8 cellular contexts compared by ENCODE assay signal in the genomic region with DNA sequence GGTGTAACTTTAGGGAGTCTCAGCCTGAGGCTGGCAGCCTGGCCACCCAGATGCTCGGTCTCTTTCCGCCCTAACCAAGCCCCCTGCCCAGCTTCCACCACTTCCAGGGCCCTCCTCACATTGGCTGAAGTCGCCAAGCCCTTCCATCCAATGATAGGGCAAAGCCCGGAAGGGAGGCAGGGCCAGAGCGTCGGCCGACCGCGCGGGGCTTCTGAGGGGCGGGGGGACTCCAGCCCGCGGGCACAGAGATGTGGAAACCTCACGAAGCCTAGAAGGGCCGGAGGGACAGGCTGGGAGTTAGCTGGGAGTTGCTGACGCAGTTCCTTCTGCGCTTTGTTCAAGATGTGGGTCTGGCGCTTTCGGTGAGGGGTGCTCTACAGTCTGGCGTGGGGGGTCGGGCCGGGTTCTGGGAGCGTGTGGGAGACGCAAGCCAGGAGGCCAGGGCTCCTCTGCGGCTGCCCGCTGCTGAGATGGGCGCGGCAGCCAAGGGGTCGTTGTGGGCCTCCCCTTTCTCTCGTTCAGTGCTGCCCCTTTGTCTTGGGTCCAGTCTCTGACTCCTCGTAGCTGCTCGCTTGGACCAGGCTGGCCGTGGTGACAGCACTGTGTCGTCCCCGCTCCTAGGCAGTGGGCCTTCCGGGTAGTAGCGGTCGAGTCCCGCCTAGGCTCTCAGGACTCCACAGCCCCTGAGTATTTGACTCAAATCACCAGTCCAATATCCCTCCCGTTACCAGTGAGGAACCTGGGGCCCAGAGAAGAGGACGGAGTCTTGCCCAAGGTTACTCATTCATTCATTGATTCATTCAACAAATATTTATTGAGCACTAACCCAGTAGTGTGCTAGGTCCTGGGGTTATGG. TPM values are rescaled to one million over a fixed set of nuclear protein-coding genes. Genes with fewer than 3 reads are reported as not detected.
DNase-seq lines count a peak whose midpoint lies in the region; ATAC-seq and TF ChIP-seq lines count a peak whose summit lies in the region.

A gene (plus strand): TSS at position 319 of the 856 bp plus-strand sequence. CDS start 9,230 bp downstream, outside the sequence.

- peak; percentile 58 for ATAC-seq in esophagus mucosa

- H3K79me2 ChIP-seq in ACC112 (ENCODE audit: control insufficient read depth, insufficient read depth, low read length, unreplicated experiment) (no peaks in the 10 kb centered on the region), SK-N-SH (ENCODE audit: insufficient read depth) (no peaks in the 10 kb centered on the region)

- H3K4me2 ChIP-seq in SK-N-SH, result peak within 1 kb of the TSS; percentile 88

- H3F3A ChIP-seq in SK-N-SH (replicated peaks; ENCODE audit: insufficient read depth), result no peaks in the 10 kb centered on the region

- H3K27ac ChIP-seq in ACC112 (ENCODE audit: low read depth, low read length) (peak within 1 kb of the TSS; percentile 66), SK-N-SH (ENCODE audit: low read depth in 2 of 2, low read length in 1 of 2) (peak within 1 kb of the TSS; percentile 14 to 84; a peak in 2 of 4 replicates)

- CTCF ChIA-PET in SK-N-SH (lab: Yijun Ruan, JAX), result interaction anchor here (1.0 kb wide), 1 partner anchor 75 kb away, joined by 3 read pairs; no protein-coding TSS in a partner anchor

- H3K27me3 ChIP-seq in ACC112 (ENCODE audit: insufficient read depth, low read length), result no peaks in the 10 kb centered on the region
- H3K27me3 ChIP-seq in SK-N-SH (ENCODE audit: insufficient read depth), result no peaks in the 10 kb centered on the region

- H3K36me3 ChIP-seq in ACC112 (ENCODE audit: insufficient read depth, low read length), result peaks cover 28% of the 10 kb centered on the region
- H3K36me3 ChIP-seq in SK-N-SH (replicated peaks in 1 of 2; ENCODE audit: control insufficient read depth in 1 of 2, insufficient read depth in 2 of 2, low read length in 1 of 2), result peaks cover 5 to 10% of the 10 kb centered on the region in 2 experiments

- TF ChIP-seq EP300 in SK-N-SH (IDR thresholded peaks at IDR 0.05; ENCODE audit: borderline replicate concordance in 1 of 2, low read depth in 1 of 2, low read length in 1 of 2), result no peak

- H4K20me1 ChIP-seq in SK-N-SH (ENCODE audit: insufficient read depth), result no peaks in the 10 kb centered on the region

- peak within 1 kb of the TSS; percentile 97 for H2AFZ ChIP-seq in ACC112 (ENCODE audit: low read length, unreplicated experiment)
- H2AFZ ChIP-seq in SK-N-SH (ENCODE audit: low read depth), result peak within 1 kb of the TSS; percentile 57

- H3K4me1 ChIP-seq in ACC112 (ENCODE audit: control insufficient read depth, insufficient read depth, low read length, unreplicated experiment) (no peaks in the 10 kb centered on the region), SK-N-SH (ENCODE audit: control insufficient read depth in 1 of 2, insufficient read depth in 2 of 2, low read depth in 1 of 2, low read length in 1 of 2) (peaks cover 0 to 11% of the 10 kb centered on the region in 2 experiments; a peak in 2 of 4 replicates)

- DNase-seq in GM13976 (ENCODE audit: low spot score), result peak; percentile 67
- peak; percentile 96 for DNase-seq in HuH-7 (ENCODE audit: low spot score)
- peak; percentile 95 for DNase-seq in SK-N-SH
- DNase-seq in mesenteric fat pad (ENCODE audit: low spot score), result peak; percentile 90
- DNase-seq in superior temporal gyrus (ENCODE audit: extremely low spot score), result peak; percentile 70
- no peak for DNase-seq in DMS114 treated with DMSO at 0.1 percent for 48 hours (lab: John Stamatoyannopoulos, UW; ENCODE audit: unreplicated experiment)

- POLR2A ChIA-PET in SK-N-SH (lab: Yijun Ruan, JAX), result interaction anchor here (0.7 to 2.3 kb wide), 9 partner anchors 14 to 247 kb away, joined by 3 to 14 read pairs (median 8); a partner anchor contains a TSS

- no peaks in the 10 kb centered on the region for H3K9me2 ChIP-seq in SK-N-SH

- no peak for TF ChIP-seq RAD21 in SK-N-SH (IDR thresholded peaks at IDR 0.05; ENCODE audit: low read length)

- TF ChIP-seq CTCF in GM13976 (IDR thresholded peaks at IDR 0.05; ENCODE audit: borderline replicate concordance, control extremely low read depth, extremely low read depth, insufficient read depth, missing control alignments) (no peak), SK-N-SH (IDR thresholded peaks at IDR 0.05) (no peak)

- in situ Hi-C loops in GM13976 (cut with MboI; ENCODE audit: low sequenced_read_pairs, unreplicated experiment), result no loop called here

- H3K9me3 ChIP-seq in SK-N-SH, result no peaks in the 10 kb centered on the region

- H3K9ac ChIP-seq in SK-N-SH, result peak within 1 kb of the TSS; percentile 80

- 4% methylated on average over 25 of the region's 41 CpGs for WGBS in SK-N-SH (ENCODE audit: low lambda C conversion rate)

- H3K4me3 ChIP-seq in ACC112 (ENCODE audit: low read depth, low read length), result peak within 1 kb of the TSS; percentile 85
- peak within 1 kb of the TSS; percentile 65 to 77 for H3K4me3 ChIP-seq in SK-N-SH (ENCODE audit: low read depth in 2 of 2, low read length in 1 of 2)

TF ChIP-seq in SK-N-SH, 30 proteins besides CTCF, POLR2A, EP300 and RAD21 (continues in another document):
- TF ChIP-seq RXRA (IDR thresholded peaks at IDR 0.05; ENCODE audit: borderline replicate concordance, low read depth), result no peak
- no peak for TF ChIP-seq FOSL2 (IDR thresholded peaks at IDR 0.05; ENCODE audit: borderline replicate concordance, low read depth)
- TF ChIP-seq, protein P1, sequence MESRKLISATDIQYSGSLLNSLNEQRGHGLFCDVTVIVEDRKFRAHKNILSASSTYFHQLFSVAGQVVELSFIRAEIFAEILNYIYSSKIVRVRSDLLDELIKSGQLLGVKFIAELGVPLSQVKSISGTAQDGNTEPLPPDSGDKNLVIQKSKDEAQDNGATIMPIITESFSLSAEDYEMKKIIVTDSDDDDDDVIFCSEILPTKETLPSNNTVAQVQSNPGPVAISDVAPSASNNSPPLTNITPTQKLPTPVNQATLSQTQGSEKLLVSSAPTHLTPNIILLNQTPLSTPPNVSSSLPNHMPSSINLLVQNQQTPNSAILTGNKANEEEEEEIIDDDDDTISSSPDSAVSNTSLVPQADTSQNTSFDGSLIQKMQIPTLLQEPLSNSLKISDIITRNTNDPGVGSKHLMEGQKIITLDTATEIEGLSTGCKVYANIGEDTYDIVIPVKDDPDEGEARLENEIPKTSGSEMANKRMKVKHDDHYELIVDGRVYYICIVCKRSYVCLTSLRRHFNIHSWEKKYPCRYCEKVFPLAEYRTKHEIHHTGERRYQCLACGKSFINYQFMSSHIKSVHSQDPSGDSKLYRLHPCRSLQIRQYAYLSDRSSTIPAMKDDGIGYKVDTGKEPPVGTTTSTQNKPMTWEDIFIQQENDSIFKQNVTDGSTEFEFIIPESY (IDR thresholded peaks at IDR 0.05; ENCODE audit: borderline replicate concordance, low read depth), result no peak
- peak; percentile 62 for TF ChIP-seq GABPA (IDR thresholded peaks at IDR 0.05; ENCODE audit: low read depth)
- TF ChIP-seq, protein P2, sequence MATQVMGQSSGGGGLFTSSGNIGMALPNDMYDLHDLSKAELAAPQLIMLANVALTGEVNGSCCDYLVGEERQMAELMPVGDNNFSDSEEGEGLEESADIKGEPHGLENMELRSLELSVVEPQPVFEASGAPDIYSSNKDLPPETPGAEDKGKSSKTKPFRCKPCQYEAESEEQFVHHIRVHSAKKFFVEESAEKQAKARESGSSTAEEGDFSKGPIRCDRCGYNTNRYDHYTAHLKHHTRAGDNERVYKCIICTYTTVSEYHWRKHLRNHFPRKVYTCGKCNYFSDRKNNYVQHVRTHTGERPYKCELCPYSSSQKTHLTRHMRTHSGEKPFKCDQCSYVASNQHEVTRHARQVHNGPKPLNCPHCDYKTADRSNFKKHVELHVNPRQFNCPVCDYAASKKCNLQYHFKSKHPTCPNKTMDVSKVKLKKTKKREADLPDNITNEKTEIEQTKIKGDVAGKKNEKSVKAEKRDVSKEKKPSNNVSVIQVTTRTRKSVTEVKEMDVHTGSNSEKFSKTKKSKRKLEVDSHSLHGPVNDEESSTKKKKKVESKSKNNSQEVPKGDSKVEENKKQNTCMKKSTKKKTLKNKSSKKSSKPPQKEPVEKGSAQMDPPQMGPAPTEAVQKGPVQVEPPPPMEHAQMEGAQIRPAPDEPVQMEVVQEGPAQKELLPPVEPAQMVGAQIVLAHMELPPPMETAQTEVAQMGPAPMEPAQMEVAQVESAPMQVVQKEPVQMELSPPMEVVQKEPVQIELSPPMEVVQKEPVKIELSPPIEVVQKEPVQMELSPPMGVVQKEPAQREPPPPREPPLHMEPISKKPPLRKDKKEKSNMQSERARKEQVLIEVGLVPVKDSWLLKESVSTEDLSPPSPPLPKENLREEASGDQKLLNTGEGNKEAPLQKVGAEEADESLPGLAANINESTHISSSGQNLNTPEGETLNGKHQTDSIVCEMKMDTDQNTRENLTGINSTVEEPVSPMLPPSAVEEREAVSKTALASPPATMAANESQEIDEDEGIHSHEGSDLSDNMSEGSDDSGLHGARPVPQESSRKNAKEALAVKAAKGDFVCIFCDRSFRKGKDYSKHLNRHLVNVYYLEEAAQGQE (IDR thresholded peaks at IDR 0.05; ENCODE audit: low read depth, low read length), result no peak
- TF ChIP-seq NFIC (IDR thresholded peaks at IDR 0.05; ENCODE audit: borderline replicate concordance), result no peak
- peak; percentile 80 for TF ChIP-seq POLR2AphosphoS5 (IDR thresholded peaks at IDR 0.05; ENCODE audit: low read depth, low read length)
- TF ChIP-seq, protein P3, sequence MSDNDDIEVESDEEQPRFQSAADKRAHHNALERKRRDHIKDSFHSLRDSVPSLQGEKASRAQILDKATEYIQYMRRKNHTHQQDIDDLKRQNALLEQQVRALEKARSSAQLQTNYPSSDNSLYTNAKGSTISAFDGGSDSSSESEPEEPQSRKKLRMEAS (IDR thresholded peaks at IDR 0.05; ENCODE audit: low read depth), result peak; percentile 74
- TF ChIP-seq TCF12 (IDR thresholded peaks at IDR 0.05), result no peak
- no peak for TF ChIP-seq SMC3 (IDR thresholded peaks at IDR 0.05; ENCODE audit: low read depth, low read length)
- TF ChIP-seq ELF1 (IDR thresholded peaks at IDR 0.05), result peak; percentile 72
- peak; percentile 69 for TF ChIP-seq TAF1 (IDR thresholded peaks at IDR 0.05; ENCODE audit: borderline replicate concordance, low read depth, low read length)
- TF ChIP-seq RFX5 (IDR thresholded peaks at IDR 0.05; ENCODE audit: low read length), result peak; percentile 47; the same call in 1 of the 2 replicates

RNA-seq across cellular contexts. Expression of the gene that starts here (rescaled TPM):
- 1.0 and 1.4 TPM in 2 replicates for polyA plus RNA-seq in SK-N-SH (2012; rRNA removed)
- 0.76 and 1.0 TPM in 2 replicates for polyA plus RNA-seq in SK-N-SH (2012; cell fraction: cytosol; rRNA removed)
- 2.0 and 4.9 TPM in 2 replicates for polyA plus RNA-seq in SK-N-SH (2012; cell fraction: nucleus; rRNA removed)
- 0.16 TPM for total RNA-seq in esophagus mucosa
- 4.8 TPM for total RNA-seq in mesenteric fat pad

Comparison
In these comparisons a context has a peak if more than half of its experiments do, and no peak if none do; other contexts are left out.
1. Peak in ATAC-seq in esophagus mucosa; RNA of the gene not detected or under 1 TPM.